8 cellular contexts compared by ENCODE assay signal in genomic region chr10:6401562-6402348, GRCh38.
DNase-seq lines count a peak whose midpoint lies in the region; ATAC-seq and TF ChIP-seq lines count a peak whose summit lies in the region.

No MANE protein-coding gene starts in this region.

- H3K27ac ChIP-seq in adrenal gland = peak overlapping the region in 1 of 5 donors; percentile 59

- intact Hi-C loops in adrenal gland (cut with DNase I) (loop anchor here (2.0 to 10.0 kb wide), 4 partner anchors 199 to 317 kb away; partner anchors contain the start of genes PFKFB3 (in 2 of the 2) and RBM17 (in 1 of the 2)), Right ventricle myocardium superior (cut with DNase I) (loop anchor here (2.0 to 5.0 kb wide), 4 partner anchors 199 to 384 kb away; partner anchors contain the start of genes PFKFB3 and RBM17)

- DNase-seq in DMS79 treated with DMSO at 0.1 percent for 48 hours (lab: John Stamatoyannopoulos, UW) (peak; percentile 39), M059J (ENCODE audit: low read depth) (peak; percentile 80), SHP77 treated with DMSO at 0.1 percent for 48 hours (lab: John Stamatoyannopoulos, UW) (peak; percentile 92), adrenal gland (peak; percentile 77 to 93 (median 84)), Right ventricle myocardium superior (peak; percentile 72), osteocyte (ENCODE audit: extremely low spot score, unreplicated experiment) (peak; percentile 89), mesenteric fat pad (ENCODE audit: low spot score) (no peak)

- H3K9me3 Mint-ChIP-seq in osteocyte (ENCODE audit: unreplicated experiment) = no peaks in the 10 kb centered on the region

- 7 to 12% (median 10%) methylated on average over 18 of the region's 18 CpGs for WGBS in adrenal gland, 4 donors

- peak overlapping the region; percentile 74 for H3K27ac Mint-ChIP-seq in osteocyte (ENCODE audit: unreplicated experiment)

- H3K36me3 Mint-ChIP-seq in osteocyte (ENCODE audit: unreplicated experiment) = no peaks in the 10 kb centered on the region

- H3K4me1 Mint-ChIP-seq in osteocyte (ENCODE audit: unreplicated experiment) = peaks cover 31% of the 10 kb centered on the region

- TF ChIP-seq POLR2A in adrenal gland (IDR thresholded peaks at IDR 0.05) = no peak

- TF ChIP-seq CTCF in adrenal gland (IDR thresholded peaks at IDR 0.05) (peak; percentile 45 to 94 (median 88)), osteocyte (IDR thresholded peaks at IDR 0.05) (peak; percentile 86)

- H3K4me3 Mint-ChIP-seq in osteocyte (ENCODE audit: unreplicated experiment) = peak overlapping the region; percentile 70

- H3K4me3 ChIP-seq in adrenal gland = peak overlapping the region in 1 of 4 donors; percentile 46

- peaks cover 0 to 14% of the 10 kb centered on the region in 2 donors for H3K4me1 ChIP-seq in adrenal gland (replicated peaks in 1 of 2)

- peaks cover 10% of the 10 kb centered on the region for H3K27me3 ChIP-seq in adrenal gland

- H3K9me3 ChIP-seq in adrenal gland (replicated peaks in 1 of 3) = no peaks in the 10 kb centered on the region

- H3K27me3 Mint-ChIP-seq in osteocyte (ENCODE audit: unreplicated experiment) = peaks cover 27% of the 10 kb centered on the region

- ATAC-seq in GM21825 (IDR thresholded peaks at IDR 0.05; ENCODE audit: unreplicated experiment) (peak; percentile 86), Right ventricle myocardium superior (ENCODE audit: poor library complexity) (peak; percentile 98)

- H3K36me3 ChIP-seq in adrenal gland (replicated peaks in 1 of 2) = no peaks in the 10 kb centered on the region
